In genomic region chr15:77852241-77853007, GRCh38 we compare ENCODE assay signal across 24 cellular contexts.
DNase-seq lines count a peak whose midpoint lies in the region; ATAC-seq and TF ChIP-seq lines count a peak whose summit lies in the region.
"Had no signal": no experiment of that assay in that cellular context is flagged by ENCODE, and none has a peak within 500 bp of the region (broad histone marks: within the 10 kb centered on the region; RNA-seq: fewer than 3 reads in every experiment).

No MANE protein-coding gene starts in this region.

- H3K27me3 ChIP-seq in right atrium auricular region, result no peaks in the 10 kb centered on the region
- H3K27me3 ChIP-seq in colonic mucosa, result no peaks in the 10 kb centered on the region
- no peaks in the 10 kb centered on the region for H3K27me3 ChIP-seq in upper lobe of right lung
- H3K27me3 ChIP-seq: breast epithelium, vagina had no signal

- H3K9ac ChIP-seq in colonic mucosa (ENCODE audit: low read depth in 2 of 2, low read length in 2 of 2), result peak overlapping the region in 1 of 2 donors; percentile 38

- no peak overlapping the region for H3K27ac ChIP-seq in right atrium auricular region
- peak overlapping the region; percentile 43 for H3K27ac ChIP-seq in colonic mucosa
- H3K27ac ChIP-seq in upper lobe of right lung, result no peak overlapping the region
- H3K27ac ChIP-seq: breast epithelium, C4-2B, suprapubic skin, vagina had no signal

- TF ChIP-seq CTCF in right atrium auricular region (IDR thresholded peaks at IDR 0.05) (no peak), colonic mucosa (IDR thresholded peaks at IDR 0.05) (no peak), mucosa of descending colon (IDR thresholded peaks at IDR 0.05) (no peak), upper lobe of right lung (IDR thresholded peaks at IDR 0.05) (no peak)

- ATAC-seq in mucosa of descending colon (peak; percentile 68), upper lobe of right lung (no peak)
- ATAC-seq: activated CD8-positive, alpha-beta T cell treated with anti-CD3 and anti-CD28 coated beads for 36 hours; Right ventricle myocardium inferior; stimulated activated memory B cell treated with anti-CD40 and anti-IgM and Interleukin-4, amounts not matched to agents 10 μg/mL and 1 μg/mL and 100 μg/mL, for 72 hours had no signal

- H3K4me3 ChIP-seq in right atrium auricular region, result no peak overlapping the region
- no peak overlapping the region for H3K4me3 ChIP-seq in colonic mucosa
- no peak overlapping the region for H3K4me3 ChIP-seq in mucosa of descending colon
- no peak overlapping the region for H3K4me3 ChIP-seq in upper lobe of right lung
- H3K4me3 ChIP-seq: breast epithelium, HAP-1, smooth muscle cell, suprapubic skin, vagina had no signal

- DNase-seq in cardiac septum (ENCODE audit: low spot score) (peak; percentile 53), right atrium auricular region (ENCODE audit: low spot score) (no peak), colonic mucosa (no peak), mucosa of descending colon (no peak), upper lobe of right lung (peak; percentile 47), NCI-H82 treated with DMSO at 0.1 percent for 48 hours (lab: John Stamatoyannopoulos, UW; ENCODE audit: unreplicated experiment) (no peak), NCI-H1436 treated with DMSO at 0.1 percent for 48 hours (lab: John Stamatoyannopoulos, UW) (no peak), NCI-H524 (lab: John Stamatoyannopoulos, UW) (no peak)
- DNase-seq: activated CD4-positive, CD25-positive, alpha-beta regulatory T cell; activated CD8-positive, alpha-beta T cell treated with anti-CD3 and anti-CD28 coated beads for 36 hours; activated naive CD4-positive, alpha-beta T cell; activated T-cell treated with anti-CD3 and anti-CD28 coated beads, Interleukin-2, amount 50 U/mL, for 24 hours; cortex of kidney; DND-41; NCI-H187; T-helper 9 cell had no signal

- H3K36me3 ChIP-seq in right atrium auricular region, result no peaks in the 10 kb centered on the region
- H3K36me3 ChIP-seq in colonic mucosa, result no peaks in the 10 kb centered on the region
- no peaks in the 10 kb centered on the region for H3K36me3 ChIP-seq in mucosa of descending colon (ENCODE audit: low read depth)
- no peaks in the 10 kb centered on the region for H3K36me3 ChIP-seq in upper lobe of right lung
- H3K36me3 ChIP-seq: breast epithelium, HAP-1, suprapubic skin, vagina had no signal

- intact Hi-C loops in cardiac septum (cut with DNase I) (no loop called here), colonic mucosa (cut with DNase I) (no loop called here), mucosa of descending colon (cut with DNase I, micrococcal nuclease) (no loop called here), upper lobe of right lung (cut with DNase I) (no loop called here)

- no peaks in the 10 kb centered on the region for H3K4me1 ChIP-seq in right atrium auricular region
- peaks cover 5% of the 10 kb centered on the region for H3K4me1 ChIP-seq in colonic mucosa
- peaks cover 11% of the 10 kb centered on the region for H3K4me1 ChIP-seq in mucosa of descending colon (ENCODE audit: low read depth)
- no peaks in the 10 kb centered on the region for H3K4me1 ChIP-seq in upper lobe of right lung
- H3K4me1 ChIP-seq: breast epithelium, HAP-1, suprapubic skin, vagina had no signal

- H3K9me3 ChIP-seq in right atrium auricular region (peaks cover 0 to 10% of the 10 kb centered on the region in 2 donors), colonic mucosa (no peaks in the 10 kb centered on the region), mucosa of descending colon (no peaks in the 10 kb centered on the region), upper lobe of right lung (no peaks in the 10 kb centered on the region)
- H3K9me3 ChIP-seq: suprapubic skin, vagina had no signal

Comparison
In these comparisons a context has a peak if more than half of its experiments do, and no peak if none do; other contexts are left out.
1. DNase-seq: peak in cardiac septum (single experiment) and upper lobe of right lung (single experiment); none in right atrium auricular region (single experiment), colonic mucosa (single experiment), mucosa of descending colon (0 of 3), NCI-H82 treated with DMSO at 0.1 percent for 48 hours (single experiment), NCI-H1436 treated with DMSO at 0.1 percent for 48 hours (single experiment) and NCI-H524 (0 of 2).